ENCODE assay signal across 8 cellular contexts in the genomic region with DNA sequence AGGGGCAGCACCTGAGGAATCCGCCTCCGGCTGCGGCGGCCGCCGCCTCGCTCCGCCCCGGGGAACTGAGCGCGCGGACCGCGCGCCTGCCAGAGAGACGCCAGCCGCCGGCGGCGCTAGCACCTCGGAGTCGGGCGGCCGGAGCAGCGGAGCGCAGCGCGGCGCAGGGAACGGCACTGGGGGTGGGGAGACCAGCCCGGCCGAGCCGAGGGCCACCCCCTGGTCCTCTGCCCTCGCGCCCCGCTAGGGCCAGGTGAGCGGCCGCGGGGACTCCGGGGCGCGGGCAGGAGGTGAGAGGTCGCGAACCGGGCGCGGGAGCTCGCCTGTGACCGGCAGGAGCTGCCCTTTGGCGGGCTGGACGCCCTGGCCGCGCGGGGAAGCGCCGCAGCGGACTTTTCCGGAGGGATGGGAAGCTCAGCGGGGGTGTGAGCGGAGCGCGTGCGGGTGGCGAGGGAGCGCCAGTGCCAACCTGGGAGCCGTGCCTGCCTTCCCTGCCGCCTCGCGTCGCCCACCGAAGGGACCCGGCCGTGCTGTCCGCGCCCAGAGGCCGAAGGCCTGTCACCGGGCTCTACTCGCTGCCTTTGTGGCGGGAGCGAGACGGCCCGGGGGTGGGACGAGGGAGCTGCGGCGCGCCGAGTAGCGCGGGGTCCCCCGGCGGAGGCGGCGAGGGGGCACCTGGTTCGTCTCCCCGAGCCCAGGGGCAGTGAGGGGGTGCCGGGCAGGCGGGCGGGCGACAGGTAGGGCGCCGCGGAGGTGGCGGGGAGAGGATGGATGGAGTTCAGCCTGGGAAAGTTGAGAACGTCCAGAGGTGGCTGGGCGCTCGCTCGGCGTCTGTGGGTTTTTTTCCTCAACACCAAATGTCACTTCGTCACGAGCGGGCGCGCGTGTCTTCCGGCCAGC. TPM values are rescaled to one million over a fixed set of nuclear protein-coding genes. Genes with fewer than 3 reads are reported as not detected.
A peak's percentile ranks its signal among the peaks of the same experiment; 100 is the strongest.
DNase-seq lines count a peak whose midpoint lies in the region; ATAC-seq lines count a peak whose summit lies in the region.

A gene (plus strand): TSS at position 92 of the 900 bp plus-strand sequence. CDS start 141,287 bp downstream, outside the sequence.

- H3K36me3 Mint-ChIP-seq in activated CD8-positive, alpha-beta T cell treated with anti-CD3 and anti-CD28 coated beads, Interleukin-2, amount 10 ng/mL, durations not matched to agents 7 days and 5 days (ENCODE audit: low read depth) = no peaks in the 10 kb centered on the region

- peak; percentile 72 for ATAC-seq in activated CD8-positive, alpha-beta T cell treated with anti-CD3 and anti-CD28 coated beads, Interleukin-2, amount 10 ng/mL, durations not matched to agents 7 days and 5 days
- no peak for ATAC-seq in GM21529 (IDR thresholded peaks at IDR 0.05; ENCODE audit: unreplicated experiment)
- ATAC-seq in GM21737 (IDR thresholded peaks at IDR 0.05; ENCODE audit: unreplicated experiment) = no peak

- no peak within 1 kb of the TSS for H3K27ac Mint-ChIP-seq in activated CD8-positive, alpha-beta T cell treated with anti-CD3 and anti-CD28 coated beads, Interleukin-2, amount 10 ng/mL, durations not matched to agents 7 days and 5 days

- DNase-seq in NCI-H2196 (lab: John Stamatoyannopoulos, UW; ENCODE audit: unreplicated experiment) (peak; percentile 29), NCI-H2196 treated with DMSO at 0.1 percent for 48 hours (lab: John Stamatoyannopoulos, UW; ENCODE audit: unreplicated experiment) (no peak), KBM-7 (peak; percentile 25), germinal center (ENCODE audit: low spot score) (peak; percentile 25), nucleus accumbens (lab: John Stamatoyannopoulos, UW) (peak in 46 of 56 donors; percentile 10 to 78 (median 43))
- DNase-seq in activated CD8-positive, alpha-beta T cell treated with anti-CD3 and anti-CD28 coated beads, Interleukin-2, amount 10 ng/mL, durations not matched to agents 7 days and 5 days = peak; percentile 24

- no peaks in the 10 kb centered on the region for H3K9me3 Mint-ChIP-seq in activated CD8-positive, alpha-beta T cell treated with anti-CD3 and anti-CD28 coated beads, Interleukin-2, amount 10 ng/mL, durations not matched to agents 7 days and 5 days (ENCODE audit: insufficient read depth)

- peaks cover 53% of the 10 kb centered on the region for H3K27me3 Mint-ChIP-seq in activated CD8-positive, alpha-beta T cell treated with anti-CD3 and anti-CD28 coated beads, Interleukin-2, amount 10 ng/mL, durations not matched to agents 7 days and 5 days (ENCODE audit: low read depth)

- no peak within 1 kb of the TSS for H3K4me3 Mint-ChIP-seq in activated CD8-positive, alpha-beta T cell treated with anti-CD3 and anti-CD28 coated beads, Interleukin-2, amount 10 ng/mL, durations not matched to agents 7 days and 5 days

- peaks cover 8% of the 10 kb centered on the region for H3K4me1 Mint-ChIP-seq in activated CD8-positive, alpha-beta T cell treated with anti-CD3 and anti-CD28 coated beads, Interleukin-2, amount 10 ng/mL, durations not matched to agents 7 days and 5 days (ENCODE audit: low read depth)

- CTCF ChIA-PET in activated CD8-positive, alpha-beta T cell treated with anti-CD3 and anti-CD28 coated beads, Interleukin-2, amount 10 ng/mL, durations not matched to agents 7 days and 5 days (lab: Charles Lee) = no interaction called here

- POLR2A ChIA-PET in activated CD8-positive, alpha-beta T cell treated with anti-CD3 and anti-CD28 coated beads, Interleukin-2, amount 10 ng/mL, durations not matched to agents 7 days and 5 days (lab: Charles Lee) = no interaction called here

- in situ Hi-C loops in KBM-7 (cut with MboI; ENCODE audit: low pct_unique_long_range_greater_than_20kb, low sequenced_read_pairs) = no loop called here

RNA-seq across cellular contexts. Expression of the gene that starts here (rescaled TPM):
- total RNA-seq in activated CD8-positive, alpha-beta T cell treated with anti-CD3 and anti-CD28 coated beads, Interleukin-2, amount 10 ng/mL, durations not matched to agents 7 days and 5 days = not detected

Comparison
In these comparisons a context has a peak if more than half of its experiments do, and no peak if none do; other contexts are left out.
1. Peak in DNase-seq and ATAC-seq in activated CD8-positive, alpha-beta T cell treated with anti-CD3 and anti-CD28 coated beads, Interleukin-2, amount 10 ng/mL, durations not matched to agents 7 days and 5 days; RNA of the gene not detected or under 1 TPM.